Comparison of ENCODE assay signal across 16 cellular contexts in genomic region chr3:30635072-30635471, GRCh38. TPM values are rescaled to one million over a fixed set of nuclear protein-coding genes. Genes with fewer than 3 reads are reported as not detected.
A peak's percentile ranks its signal among the peaks of the same experiment; 100 is the strongest.
DNase-seq lines count a peak whose midpoint lies in the region; ATAC-seq and TF ChIP-seq lines count a peak whose summit lies in the region.
"Had no signal": no experiment of that assay in that cellular context is flagged by ENCODE, and none has a peak within 500 bp of the region (broad histone marks: within the 10 kb centered on the region; RNA-seq: fewer than 3 reads in every experiment).

No MANE protein-coding gene starts in this region.

- peak overlapping the region; percentile 73 for H3K4me3 Mint-ChIP-seq in stimulated activated naive CD8-positive, alpha-beta T cell treated with anti-CD3 and anti-CD28 coated beads, Interleukin-15, Interleukin-2, amounts not matched to agents 100 ng/mL and 50 ng/mL, for 24 hours
- H3K4me3 Mint-ChIP-seq in activated CD8-positive, alpha-beta T cell treated with anti-CD3 and anti-CD28 coated beads, Interleukin-2, amount 10 ng/mL, durations not matched to agents 7 days and 5 days: peak overlapping the region; percentile 31
- peak overlapping the region; percentile 35 to 92 (median 66) for H3K4me3 Mint-ChIP-seq in naive B cell
- H3K4me3 Mint-ChIP-seq: brain had no signal

- no peak for DNase-seq in stimulated activated naive CD8-positive, alpha-beta T cell treated with anti-CD3 and anti-CD28 coated beads, Interleukin-15, Interleukin-2, amounts not matched to agents 100 U/mL and 50 U/mL, for 24 hours
- no peak for DNase-seq in activated CD8-positive, alpha-beta T cell treated with anti-CD3 and anti-CD28 coated beads, Interleukin-2, amount 10 ng/mL, durations not matched to agents 7 days and 5 days
- DNase-seq in naive B cell: no peak
- DNase-seq in NCI-H510A treated with DMSO at 0.1 percent for 48 hours (lab: John Stamatoyannopoulos, UW): no peak
- DNase-seq in erythroblast (lab: John Stamatoyannopoulos, UW): no peak
- DNase-seq: AML-193, mesendoderm, MG63, NCI-H2081 treated with DMSO at 0.1 percent for 48 hours, NCI-H82, ovary, trophoblast cell had no signal

- peaks cover 74% of the 10 kb centered on the region for H3K36me3 Mint-ChIP-seq in stimulated activated naive CD8-positive, alpha-beta T cell treated with anti-CD3 and anti-CD28 coated beads, Interleukin-15, Interleukin-2, amounts not matched to agents 100 ng/mL and 50 ng/mL, for 24 hours (ENCODE audit: low read depth)
- H3K36me3 Mint-ChIP-seq in activated CD8-positive, alpha-beta T cell treated with anti-CD3 and anti-CD28 coated beads, Interleukin-2, amount 10 ng/mL, durations not matched to agents 7 days and 5 days (ENCODE audit: low read depth): peaks cover 79% of the 10 kb centered on the region
- H3K36me3 Mint-ChIP-seq in naive B cell: peaks cover 6 to 36% of the 10 kb centered on the region in 2 donors
- H3K36me3 Mint-ChIP-seq: brain had no signal

- no peak for ATAC-seq in stimulated activated naive CD8-positive, alpha-beta T cell treated with anti-CD3 and anti-CD28 coated beads, Interleukin-15, Interleukin-2, amounts not matched to agents 100 U/mL and 50 U/mL, for 24 hours
- ATAC-seq in activated CD8-positive, alpha-beta T cell treated with anti-CD3 and anti-CD28 coated beads, Interleukin-2, amount 10 ng/mL, durations not matched to agents 7 days and 5 days: no peak
- ATAC-seq in naive B cell (ENCODE audit: low read depth in 2 of 2) (no peak), HG02678 (IDR thresholded peaks at IDR 0.05; ENCODE audit: unreplicated experiment) (no peak), GM21717 (IDR thresholded peaks at IDR 0.05; ENCODE audit: unreplicated experiment) (no peak)

- H3K27me3 Mint-ChIP-seq in stimulated activated naive CD8-positive, alpha-beta T cell treated with anti-CD3 and anti-CD28 coated beads, Interleukin-15, Interleukin-2, amounts not matched to agents 100 ng/mL and 50 ng/mL, for 24 hours: no peaks in the 10 kb centered on the region
- no peaks in the 10 kb centered on the region for H3K27me3 Mint-ChIP-seq in activated CD8-positive, alpha-beta T cell treated with anti-CD3 and anti-CD28 coated beads, Interleukin-2, amount 10 ng/mL, durations not matched to agents 7 days and 5 days (ENCODE audit: low read depth)
- no peaks in the 10 kb centered on the region for H3K27me3 Mint-ChIP-seq in naive B cell
- H3K27me3 Mint-ChIP-seq: brain had no signal

- no peaks in the 10 kb centered on the region for H3K9me3 Mint-ChIP-seq in stimulated activated naive CD8-positive, alpha-beta T cell treated with anti-CD3 and anti-CD28 coated beads, Interleukin-15, Interleukin-2, amounts not matched to agents 100 ng/mL and 50 ng/mL, for 24 hours
- no peaks in the 10 kb centered on the region for H3K9me3 Mint-ChIP-seq in activated CD8-positive, alpha-beta T cell treated with anti-CD3 and anti-CD28 coated beads, Interleukin-2, amount 10 ng/mL, durations not matched to agents 7 days and 5 days (ENCODE audit: insufficient read depth)
- peaks cover 0 to 2% (median 0%) of the 10 kb centered on the region in 7 donors for H3K9me3 Mint-ChIP-seq in naive B cell

- CTCF ChIA-PET in activated CD8-positive, alpha-beta T cell treated with anti-CD3 and anti-CD28 coated beads, Interleukin-2, amount 10 ng/mL, durations not matched to agents 7 days and 5 days (lab: Charles Lee): interaction anchor here (0.9 to 7.8 kb wide), 8 partner anchors 8 to 623 kb away, joined by 3 to 42 read pairs (median 4); no protein-coding TSS in a partner anchor

- H3K4me1 Mint-ChIP-seq in stimulated activated naive CD8-positive, alpha-beta T cell treated with anti-CD3 and anti-CD28 coated beads, Interleukin-15, Interleukin-2, amounts not matched to agents 100 ng/mL and 50 ng/mL, for 24 hours (ENCODE audit: low read depth): peaks cover 100% of the 10 kb centered on the region
- H3K4me1 Mint-ChIP-seq in activated CD8-positive, alpha-beta T cell treated with anti-CD3 and anti-CD28 coated beads, Interleukin-2, amount 10 ng/mL, durations not matched to agents 7 days and 5 days (ENCODE audit: low read depth): peaks cover 97% of the 10 kb centered on the region
- peaks cover 75 to 100% (median 94%) of the 10 kb centered on the region in 3 donors for H3K4me1 Mint-ChIP-seq in naive B cell

- TF ChIP-seq POLR2A in erythroblast (IDR thresholded peaks at IDR 0.05; ENCODE audit: low read length): no peak

- peak overlapping the region; percentile 98 for H3K27ac Mint-ChIP-seq in stimulated activated naive CD8-positive, alpha-beta T cell treated with anti-CD3 and anti-CD28 coated beads, Interleukin-15, Interleukin-2, amounts not matched to agents 100 ng/mL and 50 ng/mL, for 24 hours
- H3K27ac Mint-ChIP-seq in activated CD8-positive, alpha-beta T cell treated with anti-CD3 and anti-CD28 coated beads, Interleukin-2, amount 10 ng/mL, durations not matched to agents 7 days and 5 days: peak overlapping the region; percentile 85
- H3K27ac Mint-ChIP-seq in naive B cell: peak overlapping the region; percentile 87 to 97 (median 95)

- POLR2A ChIA-PET in activated CD8-positive, alpha-beta T cell treated with anti-CD3 and anti-CD28 coated beads, Interleukin-2, amount 10 ng/mL, durations not matched to agents 7 days and 5 days (lab: Charles Lee): interaction anchor here (0.7 to 3.5 kb wide), 8 partner anchors 9 to 50 kb away, joined by 3 to 18 read pairs (median 4); partner anchors contain the start of gene TGFBR2

RNA-seq across cellular contexts. Expression of gene TGFBR2, which starts 28.7 kb away (rescaled TPM):
- total RNA-seq in activated CD8-positive, alpha-beta T cell treated with anti-CD3 and anti-CD28 coated beads, Interleukin-2, amount 10 ng/mL, durations not matched to agents 7 days and 5 days: 10 to 100 TPM; 62.7 to 64.5 TPM
- polyA plus RNA-seq in naive B cell (ENCODE audit: low read depth in 6 of 6): 100 to 1,000 TPM in 5 of 6 donors, 10 to 100 TPM in 1; 99.4 to 169 (median 116) TPM
